In the genomic region with DNA sequence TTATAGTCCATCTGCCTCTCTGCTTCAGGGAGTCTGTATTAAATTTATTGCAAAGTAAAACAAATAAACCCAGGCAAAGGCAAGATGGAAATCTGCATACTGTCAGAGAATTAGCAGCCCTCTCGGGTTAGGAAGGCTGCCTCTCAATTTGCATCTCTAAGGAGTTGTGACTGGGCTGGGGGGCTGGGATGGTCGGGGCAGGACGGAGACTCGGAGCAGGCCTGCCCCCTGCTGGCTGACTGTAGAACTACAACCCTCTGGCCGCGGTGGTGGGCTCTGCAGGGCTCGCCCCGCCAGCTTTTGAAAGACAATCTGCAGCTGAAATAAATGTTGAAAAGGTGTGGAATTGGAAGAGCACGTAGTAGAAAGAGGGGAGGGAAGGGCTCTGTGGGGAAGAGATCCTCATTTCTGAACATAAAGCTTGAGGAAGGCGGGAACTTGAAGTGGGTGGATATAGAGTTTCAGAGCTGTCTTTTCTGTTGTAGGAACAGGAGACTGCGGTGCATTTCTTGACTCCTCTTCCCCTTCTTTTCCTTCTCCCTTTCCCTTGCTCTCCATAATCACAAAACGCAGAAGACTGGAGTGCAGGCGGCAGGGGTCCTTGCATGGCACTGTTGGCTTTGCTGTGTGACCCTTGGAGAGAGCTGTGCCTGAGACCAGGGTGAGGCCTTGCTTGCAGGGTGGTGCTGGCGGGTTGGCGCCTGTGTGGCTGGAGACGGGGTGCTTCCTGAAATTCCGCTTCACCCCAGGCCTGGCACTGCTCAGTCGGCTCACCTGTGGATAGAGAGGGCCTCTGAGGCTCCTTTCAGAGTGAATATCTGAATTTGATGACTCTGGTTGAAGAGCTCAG, we compare ENCODE assay signal across 8 cellular contexts. TPM values are rescaled to one million over a fixed set of nuclear protein-coding genes. Genes with fewer than 3 reads are reported as not detected.
DNase-seq lines count a peak whose midpoint lies in the region; ATAC-seq and TF ChIP-seq lines count a peak whose summit lies in the region.

No MANE protein-coding gene starts in this region.

- no peak overlapping the region for H3K27ac ChIP-seq in body of pancreas

- peak; percentile 77 for ATAC-seq in GM18511 (IDR thresholded peaks at IDR 0.05; ENCODE audit: unreplicated experiment)
- ATAC-seq in HG03571 (IDR thresholded peaks at IDR 0.05; ENCODE audit: unreplicated experiment) = peak; percentile 73
- peak; percentile 88 for ATAC-seq in T-helper 17 cell
- peak; percentile 71 for ATAC-seq in body of pancreas
- ATAC-seq in HG02642 (IDR thresholded peaks at IDR 0.05; ENCODE audit: poor library complexity, unreplicated experiment) = no peak

- peak overlapping the region; percentile 68 for H3K27ac Mint-ChIP-seq in T-helper 17 cell

- H3K4me3 Mint-ChIP-seq in T-helper 17 cell = no peak overlapping the region

- peaks cover 53% of the 10 kb centered on the region for H3K27me3 Mint-ChIP-seq in T-helper 17 cell

- peak; percentile 7 for DNase-seq in A172 (ENCODE audit: low spot score)
- peak; percentile 46 to 50 (median 46) for DNase-seq in T-helper 17 cell
- DNase-seq in body of pancreas = peak; percentile 17 to 52 (median 36)
- DNase-seq in islet precursor cell = peak; percentile 67
- peak in 2 of 3 donors; percentile 31 to 49 for DNase-seq in stimulated activated CD4-positive, alpha-beta T cell treated with anti-CD3 and anti-CD28 coated beads, TNF-alpha, amount 100 ng/mL, for 1 hour (ENCODE audit: low read depth in 3 of 3, low spot score in 1 of 3)

- intact Hi-C loops in body of pancreas (cut with DNase I) = loop anchor here (5.0 kb wide), 1 partner anchor 180 kb away; no protein-coding TSS in a partner anchor

- peaks cover 4% of the 10 kb centered on the region for H3K4me1 Mint-ChIP-seq in T-helper 17 cell

- peak; percentile 65 to 95 (median 88) for TF ChIP-seq CTCF in body of pancreas (IDR thresholded peaks at IDR 0.05)

- H3K36me3 ChIP-seq in body of pancreas (replicated peaks in 1 of 2; ENCODE audit: insufficient read depth in 1 of 2, low read depth in 2 of 2) = no peaks in the 10 kb centered on the region

- 27 to 28% methylated on average over 16 of the region's 18 CpGs for WGBS in body of pancreas, 2 donors

- no peaks in the 10 kb centered on the region for H3K27me3 ChIP-seq in body of pancreas

- H3K4me1 ChIP-seq in body of pancreas = no peaks in the 10 kb centered on the region

- H3K9me3 ChIP-seq in T-helper 17 cell (ENCODE audit: control insufficient read depth, low read length, poor library complexity, severe bottlenecking) (no peaks in the 10 kb centered on the region), body of pancreas (no peaks in the 10 kb centered on the region)

- H3K4me3 ChIP-seq in body of pancreas = no peak overlapping the region

- H3K36me3 Mint-ChIP-seq in T-helper 17 cell (ENCODE audit: low read depth) = peaks cover 4% of the 10 kb centered on the region

- no peak for TF ChIP-seq POLR2A in body of pancreas (IDR thresholded peaks at IDR 0.05)

RNA-seq across cellular contexts. Expression of gene PKNOX2, which starts 22.6 kb away (rescaled TPM):
- 0.12 TPM in 1 of 2 replicates, not detected in the other for total RNA-seq in A172 (2014; rRNA removed; shearing (Covaris generic))
- not detected for total RNA-seq in T-helper 17 cell
- 1 to 10 TPM; 4.2 to 4.9 TPM for total RNA-seq in body of pancreas

RNA-seq across cellular contexts. Expression of gene TMEM218, which starts 30.5 kb away (rescaled TPM):
- 25.8 and 30.8 TPM in 2 replicates for total RNA-seq in A172 (2014; rRNA removed; shearing (Covaris generic))
- total RNA-seq in T-helper 17 cell (1 to 10 TPM; 7.0 to 9.9 TPM), body of pancreas (10 to 100 TPM in 1 of 2 donors, 1 to 10 TPM in 1; 8.8 to 10.2 TPM)

Comparison
In these comparisons a context has a peak if more than half of its experiments do, and no peak if none do; other contexts are left out.
1. DNase-seq: peak in every context shown above with its lines; median percentile 67 in islet precursor cell; 46 in T-helper 17 cell; 40 in stimulated activated CD4-positive, alpha-beta T cell treated with anti-CD3 and anti-CD28 coated beads, TNF-alpha, amount 100 ng/mL, for 1 hour; 36 in body of pancreas; 7 in A172.